Comparison of ENCODE assay signal across 12 cellular contexts in the genomic region with DNA sequence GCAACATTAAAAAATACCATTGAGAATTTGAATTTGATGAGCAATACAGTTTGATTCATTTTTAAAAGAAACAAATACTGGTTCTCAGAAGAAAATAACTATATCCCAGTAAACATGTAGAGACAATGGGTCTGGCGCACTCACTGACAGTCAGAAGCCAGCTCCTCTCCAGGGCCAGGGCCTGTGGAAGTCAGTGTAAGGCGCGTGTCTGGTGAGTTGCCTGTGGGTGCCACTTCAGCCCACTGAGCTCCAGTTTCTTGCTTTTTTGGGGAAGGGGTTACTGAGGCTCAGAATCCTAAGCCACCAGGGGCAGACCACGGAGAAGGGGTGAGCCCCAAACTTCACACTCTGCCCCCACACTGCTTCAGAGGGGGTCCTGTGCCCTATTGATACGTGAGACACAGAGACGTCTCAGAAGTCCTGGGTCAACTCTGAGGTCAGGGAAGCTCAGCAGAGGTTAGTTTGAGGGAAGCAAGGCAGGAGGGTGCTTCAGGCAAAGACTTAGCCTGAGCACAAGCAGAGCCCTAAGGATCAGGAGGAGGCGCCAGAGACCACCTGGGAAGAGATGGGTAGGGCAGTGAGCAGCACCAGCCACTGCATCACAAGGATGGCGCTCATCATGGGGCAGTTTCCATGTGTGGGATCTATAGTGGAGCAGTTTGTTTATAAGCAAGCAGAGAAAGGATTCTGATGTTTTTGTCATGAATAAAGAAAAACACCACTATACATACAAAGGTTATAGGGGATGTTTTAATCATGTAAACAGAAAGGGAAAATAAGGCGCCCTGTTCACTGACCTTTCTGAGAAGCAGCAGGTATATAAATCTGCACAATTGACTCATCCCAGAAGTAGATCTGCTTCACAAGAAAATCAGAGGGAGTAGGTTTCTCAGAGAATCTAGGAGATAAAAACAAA.
DNase-seq lines count a peak whose midpoint lies in the region; ATAC-seq, FAIRE-seq and TF ChIP-seq lines count a peak whose summit lies in the region.
"Had no signal": no experiment of that assay in that cellular context is flagged by ENCODE, and none has a peak within 500 bp of the region (broad histone marks: within the 10 kb centered on the region; RNA-seq: fewer than 3 reads in every experiment).

No MANE protein-coding gene starts in this region.

- H3K27ac Mint-ChIP-seq in MCF 10A (ENCODE audit: low read depth, unreplicated experiment), result no peak overlapping the region
- no peak overlapping the region for H3K27ac Mint-ChIP-seq in stimulated activated memory B cell treated with anti-CD40 and anti-IgM and Interleukin-4, amounts not matched to agents 10 μg/mL and 1 μg/mL and 100 μg/mL, for 72 hours
- H3K27ac Mint-ChIP-seq: activated T-cell treated with anti-CD3 and anti-CD28 coated beads, Interleukin-2, amount 50 U/mL, for 24 hours; CD8-positive, alpha-beta T cell had no signal

- POLR2A ChIA-PET in MCF 10A (lab: Yijun Ruan, JAX), result no interaction called here

- CTCF ChIA-PET in MCF 10A (lab: Yijun Ruan, JAX), result interaction anchor here (0.5 to 1.5 kb wide), 2 partner anchors 92 to 211 kb away, joined by 3 to 10 read pairs; no protein-coding TSS in a partner anchor

- intact Hi-C loops in MCF 10A (cut with micrococcal nuclease), result no loop called here
- intact Hi-C loops in breast epithelium (cut with DNase I; ENCODE audit: low total_unique reads), result no loop called here

- H3K4me3 Mint-ChIP-seq in MCF 10A (ENCODE audit: unreplicated experiment), result no peak overlapping the region
- H3K4me3 Mint-ChIP-seq in stimulated activated memory B cell treated with anti-CD40 and anti-IgM and Interleukin-4, amounts not matched to agents 10 μg/mL and 1 μg/mL and 100 μg/mL, for 72 hours, result no peak overlapping the region
- H3K4me3 Mint-ChIP-seq: activated T-cell treated with anti-CD3 and anti-CD28 coated beads, Interleukin-2, amount 50 U/mL, for 24 hours; CD8-positive, alpha-beta T cell had no signal

- H3K4me1 ChIP-seq in breast epithelium, result no peaks in the 10 kb centered on the region

- no peak overlapping the region for H3K4me3 ChIP-seq in breast epithelium

- H3K36me3 ChIP-seq in breast epithelium, result no peaks in the 10 kb centered on the region

- DNase-seq in MCF 10A (ENCODE audit: unreplicated experiment) (peak; percentile 18), breast epithelium (ENCODE audit: low spot score in 2 of 2) (no peak), HTR-8/SVneo (ENCODE audit: insufficient read length, low spot score) (peak; percentile 23), cerebellar cortex (ENCODE audit: low spot score) (peak; percentile 8), NCI-H1048 (lab: John Stamatoyannopoulos, UW) (no peak)
- DNase-seq: activated T-cell treated with anti-CD3 and anti-CD28 coated beads, Interleukin-2, amount 50 U/mL, for 24 hours; CD8-positive, alpha-beta T cell; NCI-H187 had no signal

- no peaks in the 10 kb centered on the region for H3K9me3 Mint-ChIP-seq in MCF 10A (ENCODE audit: unreplicated experiment)
- no peaks in the 10 kb centered on the region for H3K9me3 Mint-ChIP-seq in stimulated activated memory B cell treated with anti-CD40 and anti-IgM and Interleukin-4, amounts not matched to agents 10 μg/mL and 1 μg/mL and 100 μg/mL, for 72 hours
- H3K9me3 Mint-ChIP-seq: activated T-cell treated with anti-CD3 and anti-CD28 coated beads, Interleukin-2, amount 50 U/mL, for 24 hours; CD8-positive, alpha-beta T cell had no signal

- H3K27me3 ChIP-seq in breast epithelium, result no peaks in the 10 kb centered on the region

- no peaks in the 10 kb centered on the region for H3K9me3 ChIP-seq in breast epithelium

- no peak overlapping the region for H3K27ac ChIP-seq in breast epithelium

- H3K4me1 Mint-ChIP-seq in MCF 10A (ENCODE audit: insufficient read depth, unreplicated experiment), result no peaks in the 10 kb centered on the region
- peaks cover 8% of the 10 kb centered on the region for H3K4me1 Mint-ChIP-seq in stimulated activated memory B cell treated with anti-CD40 and anti-IgM and Interleukin-4, amounts not matched to agents 10 μg/mL and 1 μg/mL and 100 μg/mL, for 72 hours

- BruUV-seq in MCF 10A (replicated peaks; lab: Mats Ljungman, UMichigan), result no TSS peak

- no peak for FAIRE-seq in HTR-8/SVneo (lab: Jason Lieb, UNC)

- H3K27me3 Mint-ChIP-seq in MCF 10A (ENCODE audit: insufficient read depth, unreplicated experiment), result peaks cover 17% of the 10 kb centered on the region
- H3K27me3 Mint-ChIP-seq in stimulated activated memory B cell treated with anti-CD40 and anti-IgM and Interleukin-4, amounts not matched to agents 10 μg/mL and 1 μg/mL and 100 μg/mL, for 72 hours, result no peaks in the 10 kb centered on the region
- H3K27me3 Mint-ChIP-seq: activated T-cell treated with anti-CD3 and anti-CD28 coated beads, Interleukin-2, amount 50 U/mL, for 24 hours had no signal

- no peaks in the 10 kb centered on the region for H3K36me3 Mint-ChIP-seq in MCF 10A (ENCODE audit: insufficient read depth, unreplicated experiment)
- H3K36me3 Mint-ChIP-seq in stimulated activated memory B cell treated with anti-CD40 and anti-IgM and Interleukin-4, amounts not matched to agents 10 μg/mL and 1 μg/mL and 100 μg/mL, for 72 hours, result no peaks in the 10 kb centered on the region
- H3K36me3 Mint-ChIP-seq: CD8-positive, alpha-beta T cell had no signal

- peak; percentile 65 for ATAC-seq in stimulated activated memory B cell treated with anti-CD40 and anti-IgM and Interleukin-4, amounts not matched to agents 10 μg/mL and 1 μg/mL and 100 μg/mL, for 72 hours
- no peak for ATAC-seq in HG02623 (IDR thresholded peaks at IDR 0.05; ENCODE audit: unreplicated experiment)
- no peak for ATAC-seq in GM18519 (IDR thresholded peaks at IDR 0.05; ENCODE audit: low FRiP score, unreplicated experiment)
- ATAC-seq: CD8-positive, alpha-beta T cell; left colon had no signal

- no peak for TF ChIP-seq POLR2A in breast epithelium (IDR thresholded peaks at IDR 0.05)

- TF ChIP-seq CTCF in MCF 10A (IDR thresholded peaks at IDR 0.05; ENCODE audit: unreplicated experiment), result no peak
- no peak for TF ChIP-seq CTCF in breast epithelium (IDR thresholded peaks at IDR 0.05)

Comparison
In these comparisons a context has a peak if more than half of its experiments do, and no peak if none do; other contexts are left out.
1. DNase-seq: peak in MCF 10A (single experiment), HTR-8/SVneo (single experiment) and cerebellar cortex (single experiment); none in breast epithelium (0 of 2) and NCI-H1048 (single experiment).